ENCODE assay signal across 8 cellular contexts in the genomic region with DNA sequence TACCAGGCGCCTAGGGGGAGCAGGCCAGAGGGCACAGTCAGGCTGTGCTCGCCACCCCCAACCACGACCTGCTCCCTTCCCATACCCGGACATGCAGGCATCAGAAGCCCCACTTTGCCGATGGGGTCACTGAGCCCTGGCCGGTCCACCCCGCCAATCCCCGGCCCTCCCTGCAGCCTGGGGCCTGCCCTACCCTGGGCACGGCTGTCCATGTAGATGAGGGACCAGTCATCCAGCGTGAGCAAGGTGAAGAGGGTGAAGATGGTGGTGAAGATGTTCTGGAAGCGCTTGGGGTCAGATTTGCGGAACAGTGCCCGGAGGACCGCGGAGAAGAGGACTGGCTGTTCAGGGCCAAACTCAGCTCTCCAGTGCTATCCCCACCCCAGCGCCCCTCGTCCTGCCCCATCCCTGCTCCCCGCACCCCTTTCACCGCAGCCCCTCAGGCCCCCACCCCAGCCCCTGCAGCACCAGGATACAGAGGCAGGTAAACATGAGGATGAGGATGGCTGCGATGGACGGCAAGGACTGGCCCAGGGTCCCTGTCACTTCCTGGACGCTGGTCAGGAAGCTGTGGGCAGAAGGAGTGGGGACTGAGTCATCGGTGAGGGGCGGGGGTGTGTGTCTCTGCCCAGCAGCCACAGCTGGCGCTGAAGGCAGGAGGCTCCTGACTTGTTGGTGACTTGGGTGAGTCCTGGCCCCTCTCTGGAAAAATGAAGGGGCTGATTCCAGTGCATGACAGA. TPM values are rescaled to one million over a fixed set of nuclear protein-coding genes. Genes with fewer than 3 reads are reported as not detected.
DNase-seq lines count a peak whose midpoint lies in the region; ATAC-seq, FAIRE-seq and TF ChIP-seq lines count a peak whose summit lies in the region.
"Had no signal": no experiment of that assay in that cellular context is flagged by ENCODE, and none has a peak within 500 bp of the region (broad histone marks: within the 10 kb centered on the region; RNA-seq: fewer than 3 reads in every experiment).

No MANE protein-coding gene starts in this region.

- dilution Hi-C loops in endothelial cell of umbilical vein (cut with MboI; ENCODE audit: extremely low pct_ligation_motif_present, low sequenced_read_pairs) = no loop called here

- POLR2A ChIA-PET in endothelial cell of umbilical vein (lab: Charles Lee) = interaction anchor here (0.6 to 0.8 kb wide), 3 partner anchors 10 to 119 kb away, joined by 3 to 4 read pairs (median 4); no protein-coding TSS in a partner anchor
- POLR2A ChIA-PET in CD4-positive, alpha-beta T cell (lab: Charles Lee) = no interaction called here

- H3K27me3 ChIP-seq in endothelial cell of umbilical vein (ENCODE audit: control insufficient read depth in 2 of 2, insufficient read depth in 2 of 2, low read length in 2 of 2) (no peaks in the 10 kb centered on the region), H7 (ENCODE audit: control insufficient read depth, insufficient read depth, low read length) (peaks cover 8% of the 10 kb centered on the region)
- no peaks in the 10 kb centered on the region for H3K27me3 ChIP-seq in CD4-positive, alpha-beta T cell (ENCODE audit: control insufficient read depth, insufficient read depth, low read length)

- intact Hi-C loops in endothelial cell of umbilical vein (cut with micrococcal nuclease) = loop anchor here (1.0 kb wide), 1 partner anchor 18 kb away; the partner anchor contains the start of genes BANF1 and EIF1AD
- intact Hi-C loops in CD4-positive, alpha-beta T cell (cut with DNase I, micrococcal nuclease) = no loop called here

- no peak overlapping the region for H2AFZ ChIP-seq in endothelial cell of umbilical vein (ENCODE audit: low read depth, low read length)
- H2AFZ ChIP-seq: parathyroid adenoma had no signal

- DNase-seq in HFFc6 = peak; percentile 79
- peak; percentile 40 for DNase-seq in RPMI8226
- peak; percentile 78 for DNase-seq in endothelial cell of umbilical vein (ENCODE audit: low read depth, low spot score)
- peak; percentile 15 for DNase-seq in stimulated activated CD8-positive, alpha-beta memory T cell treated with anti-CD3 and anti-CD28 coated beads, Interleukin-12 subunit alpha, Interleukin-12 subunit beta, amount 100 ng/mL, for 1 hour (ENCODE audit: low read depth)
- DNase-seq in CD4-positive, alpha-beta T cell = no peak
- no peak for DNase-seq in H7

- peaks cover 36% of the 10 kb centered on the region for H3K4me1 Mint-ChIP-seq in HFFc6 (ENCODE audit: low read depth)
- H3K4me1 Mint-ChIP-seq in CD4-positive, alpha-beta T cell (ENCODE audit: low read depth) = peaks cover 5% of the 10 kb centered on the region

- no peak overlapping the region for H3K4me3 ChIP-seq in endothelial cell of umbilical vein (replicated peaks in 1 of 3; ENCODE audit: insufficient read depth in 1 of 3, low read depth in 1 of 3, low read length in 3 of 3)
- no peak overlapping the region for H3K4me3 ChIP-seq in H7 (ENCODE audit: insufficient read depth, low read depth, low read length)

- no peaks in the 10 kb centered on the region for H3K36me3 Mint-ChIP-seq in HFFc6 (ENCODE audit: low read depth)
- no peaks in the 10 kb centered on the region for H3K36me3 Mint-ChIP-seq in CD4-positive, alpha-beta T cell (ENCODE audit: low read depth)

- H3K27ac Mint-ChIP-seq in HFFc6 = peak overlapping the region; percentile 78
- no peak overlapping the region for H3K27ac Mint-ChIP-seq in CD4-positive, alpha-beta T cell

- no TSS peak for BruUV-seq in endothelial cell of umbilical vein (replicated peaks; lab: Mats Ljungman, UMichigan)

- no peaks in the 10 kb centered on the region; the same call in 1 of the 2 replicates for H3K27me3 Mint-ChIP-seq in HFFc6 (ENCODE audit: insufficient read depth)
- peaks cover 7% of the 10 kb centered on the region for H3K27me3 Mint-ChIP-seq in CD4-positive, alpha-beta T cell

- H3K36me3 ChIP-seq in endothelial cell of umbilical vein (ENCODE audit: control insufficient read depth in 2 of 2, extremely low read depth in 1 of 2, insufficient read depth in 2 of 2, low read length in 2 of 2) (no peaks in the 10 kb centered on the region), H7 (replicated peaks; ENCODE audit: control insufficient read depth, insufficient read depth, low read length) (no peaks in the 10 kb centered on the region)

- H3K4me3 Mint-ChIP-seq in HFFc6 = peak overlapping the region; percentile 64
- no peak overlapping the region for H3K4me3 Mint-ChIP-seq in CD4-positive, alpha-beta T cell

- TF ChIP-seq CTCF in HFFc6 (IDR thresholded peaks at IDR 0.05) (no peak), endothelial cell of umbilical vein (IDR thresholded peaks at IDR 0.05; ENCODE audit: extremely low read depth in 1 of 2, insufficient read depth in 1 of 2, low read depth in 1 of 2, low read length in 2 of 2) (no peak)
- TF ChIP-seq CTCF in CD4-positive, alpha-beta T cell (IDR thresholded peaks at IDR 0.05) = no peak

- H3K79me2 ChIP-seq in endothelial cell of umbilical vein (ENCODE audit: control insufficient read depth, insufficient read depth, low read length) = no peaks in the 10 kb centered on the region
- H3K79me2 ChIP-seq: parathyroid adenoma had no signal

- H3K4me1 ChIP-seq in endothelial cell of umbilical vein (ENCODE audit: control insufficient read depth, extremely low read depth, insufficient read depth, low read length) = peaks cover 24% of the 10 kb centered on the region

- CTCF ChIA-PET in endothelial cell of umbilical vein (lab: Charles Lee) = interaction anchor here (0.6 to 3.0 kb wide), 7 partner anchors 9 to 136 kb away, joined by 3 to 16 read pairs (median 3); partner anchors contain the start of gene CST6
- CTCF ChIA-PET in CD4-positive, alpha-beta T cell (lab: Charles Lee) = no interaction called here

- peak overlapping the region; percentile 32 for H3K27ac ChIP-seq in endothelial cell of umbilical vein (ENCODE audit: insufficient read depth, low read depth, low read length)
- H3K27ac ChIP-seq in CD4-positive, alpha-beta T cell (ENCODE audit: low read depth, low read length) = no peak overlapping the region
- H3K27ac ChIP-seq: parathyroid adenoma had no signal

- H3K9ac ChIP-seq in endothelial cell of umbilical vein (replicated peaks; ENCODE audit: extremely low read depth, insufficient read depth, low read length) = no peak overlapping the region
- H3K9ac ChIP-seq: parathyroid adenoma had no signal

- FAIRE-seq in endothelial cell of umbilical vein (lab: Jason Lieb, UNC) = peak; percentile 98

- no peak for ATAC-seq in CD4-positive, alpha-beta T cell (ENCODE audit: poor library complexity)
- ATAC-seq in HG03460 (IDR thresholded peaks at IDR 0.05; ENCODE audit: unreplicated experiment) = no peak

- H4K20me1 ChIP-seq in endothelial cell of umbilical vein (replicated peaks; ENCODE audit: control insufficient read depth, extremely low read depth, insufficient read depth, low read length) = no peaks in the 10 kb centered on the region

- TF ChIP-seq POLR2A in endothelial cell of umbilical vein (IDR thresholded peaks at IDR 0.05; ENCODE audit: low read depth, low read length) = no peak

- H3K9me1 ChIP-seq in endothelial cell of umbilical vein (replicated peaks; ENCODE audit: control insufficient read depth, extremely low read depth, insufficient read depth, low read length) = no peaks in the 10 kb centered on the region

- H3K9me3 Mint-ChIP-seq in HFFc6 = no peaks in the 10 kb centered on the region
- H3K9me3 Mint-ChIP-seq in CD4-positive, alpha-beta T cell = no peaks in the 10 kb centered on the region

- no peaks in the 10 kb centered on the region for H3K9me3 ChIP-seq in endothelial cell of umbilical vein (replicated peaks; ENCODE audit: control insufficient read depth, insufficient read depth, low read length)
- no peaks in the 10 kb centered on the region for H3K9me3 ChIP-seq in CD4-positive, alpha-beta T cell (ENCODE audit: control insufficient read depth, low read length)

- H3K4me2 ChIP-seq in endothelial cell of umbilical vein (ENCODE audit: insufficient read depth, low read length) = no peak overlapping the region

RNA-seq across cellular contexts. Expression of gene CATSPER1, which starts 5.5 kb away (rescaled TPM):
- total RNA-seq in HFFc6 (2021; fragmentation: NEBNext Ultra II Directional; extraction: Animal tissue kit (Norgen Biotek cat#: 25700)) = 1 to 10 TPM; 2.1 to 3.8 (median 2.7) TPM
- total RNA-seq in endothelial cell of umbilical vein = 1.0 and 1.3 TPM in 2 replicates
- polyA plus RNA-seq in endothelial cell of umbilical vein = 0.68 and 0.89 TPM in 2 replicates
- polyA plus RNA-seq in endothelial cell of umbilical vein (2011; cell fraction: cytosol; rRNA removed) = 1.1 and 1.7 TPM in 2 replicates
- 0.41 and 0.58 TPM in 2 replicates for polyA plus RNA-seq in endothelial cell of umbilical vein (2011; cell fraction: nucleus; rRNA removed)
- polyA plus RNA-seq in endothelial cell of umbilical vein (2012) = 0.58 and 0.78 TPM in 2 replicates
- polyA minus RNA-seq in endothelial cell of umbilical vein = 0.42 TPM in 1 of 2 replicates, not detected in the other
- polyA minus RNA-seq in endothelial cell of umbilical vein (2011; cell fraction: cytosol; rRNA and poly(A)+ RNA removed) = 0.61 TPM
- polyA minus RNA-seq in endothelial cell of umbilical vein (2011; cell fraction: nucleus; rRNA and poly(A)+ RNA removed) = 0.48 TPM in 1 of 2 replicates, not detected in the other
- total RNA-seq in CD4-positive, alpha-beta T cell = not detected
- total RNA-seq in H7 (2014; rRNA removed; shearing (Covaris generic)) = not detected in 2 replicates

RNA-seq across cellular contexts. Expression of gene CST6, which starts 9.0 kb away (rescaled TPM):
- under 1 TPM in 2 of 6 experiments, not detected in 4; 0.33 to 0.83 TPM for total RNA-seq in HFFc6 (2021; fragmentation: NEBNext Ultra II Directional; extraction: Animal tissue kit (Norgen Biotek cat#: 25700))
- 0.46 and 0.92 TPM in 2 replicates for total RNA-seq in endothelial cell of umbilical vein
- polyA plus RNA-seq in endothelial cell of umbilical vein = 2.2 and 2.5 TPM in 2 replicates
- 0.74 and 1.1 TPM in 2 replicates for polyA plus RNA-seq in endothelial cell of umbilical vein (2011; cell fraction: cytosol; rRNA removed)
- polyA plus RNA-seq in endothelial cell of umbilical vein (2011; cell fraction: nucleus; rRNA removed) = 0.36 TPM in 1 of 2 replicates, not detected in the other
- not detected in 2 replicates for polyA plus RNA-seq in endothelial cell of umbilical vein (2012)
- 0.93 TPM in 1 of 2 replicates, not detected in the other for polyA minus RNA-seq in endothelial cell of umbilical vein
- polyA minus RNA-seq in endothelial cell of umbilical vein (2011; cell fraction: cytosol; rRNA and poly(A)+ RNA removed) = not detected
- polyA minus RNA-seq in endothelial cell of umbilical vein (2011; cell fraction: nucleus; rRNA and poly(A)+ RNA removed) = not detected in 2 replicates
- not detected for total RNA-seq in CD4-positive, alpha-beta T cell
- 0.48 TPM in 1 of 2 replicates, not detected in the other for total RNA-seq in H7 (2014; rRNA removed; shearing (Covaris generic))

RNA-seq across cellular contexts. Expression of gene BANF1, which starts 18.5 kb away (rescaled TPM):
- total RNA-seq in HFFc6 (2021; fragmentation: NEBNext Ultra II Directional; extraction: Animal tissue kit (Norgen Biotek cat#: 25700)) = 100 to 1,000 TPM; 257 to 337 (median 300) TPM
- total RNA-seq in endothelial cell of umbilical vein = 246 and 269 TPM in 2 replicates
- 367 and 376 TPM in 2 replicates for polyA plus RNA-seq in endothelial cell of umbilical vein
- polyA plus RNA-seq in endothelial cell of umbilical vein (2011; cell fraction: cytosol; rRNA removed) = 265 and 357 TPM in 2 replicates
- 128 and 134 TPM in 2 replicates for polyA plus RNA-seq in endothelial cell of umbilical vein (2011; cell fraction: nucleus; rRNA removed)
- 213 and 282 TPM in 2 replicates for polyA plus RNA-seq in endothelial cell of umbilical vein (2012)
- 112 and 123 TPM in 2 replicates for polyA minus RNA-seq in endothelial cell of umbilical vein
- 76.7 TPM for polyA minus RNA-seq in endothelial cell of umbilical vein (2011; cell fraction: cytosol; rRNA and poly(A)+ RNA removed)
- polyA minus RNA-seq in endothelial cell of umbilical vein (2011; cell fraction: nucleus; rRNA and poly(A)+ RNA removed) = 25.3 and 32.3 TPM in 2 replicates
- 10 to 100 TPM; 21.3 to 22.3 TPM for total RNA-seq in CD4-positive, alpha-beta T cell
- total RNA-seq in H7 (2014; rRNA removed; shearing (Covaris generic)) = 42.8 and 57.4 TPM in 2 replicates

RNA-seq across cellular contexts. Expression of gene EIF1AD, which starts 18.8 kb away (rescaled TPM):
- 10 to 100 TPM; 28.6 to 36.8 (median 31.7) TPM for total RNA-seq in HFFc6 (2021; fragmentation: NEBNext Ultra II Directional; extraction: Animal tissue kit (Norgen Biotek cat#: 25700))
- 39.7 and 42.4 TPM in 2 replicates for total RNA-seq in endothelial cell of umbilical vein
- 35.7 and 39.3 TPM in 2 replicates for polyA plus RNA-seq in endothelial cell of umbilical vein
- 35.2 and 35.3 TPM in 2 replicates for polyA plus RNA-seq in endothelial cell of umbilical vein (2011; cell fraction: cytosol; rRNA removed)
- 30.8 and 32.6 TPM in 2 replicates for polyA plus RNA-seq in endothelial cell of umbilical vein (2011; cell fraction: nucleus; rRNA removed)
- 24.0 and 26.1 TPM in 2 replicates for polyA plus RNA-seq in endothelial cell of umbilical vein (2012)
- polyA minus RNA-seq in endothelial cell of umbilical vein = 58.8 and 70.1 TPM in 2 replicates
- polyA minus RNA-seq in endothelial cell of umbilical vein (2011; cell fraction: cytosol; rRNA and poly(A)+ RNA removed) = 27.9 TPM
- 11.9 and 14.0 TPM in 2 replicates for polyA minus RNA-seq in endothelial cell of umbilical vein (2011; cell fraction: nucleus; rRNA and poly(A)+ RNA removed)
- total RNA-seq in CD4-positive, alpha-beta T cell = 10 to 100 TPM; 88.2 to 94.1 TPM
- 37.7 and 39.9 TPM in 2 replicates for total RNA-seq in H7 (2014; rRNA removed; shearing (Covaris generic))

RNA-seq across cellular contexts. Expression of gene GAL3ST3, which starts 28.2 kb away (rescaled TPM):
- total RNA-seq in HFFc6 (2021; fragmentation: NEBNext Ultra II Directional; extraction: Animal tissue kit (Norgen Biotek cat#: 25700)) = under 1 TPM in 1 of 6 experiments, not detected in 5; 0.14 TPM
- total RNA-seq in endothelial cell of umbilical vein = not detected in 2 replicates
- polyA plus RNA-seq in endothelial cell of umbilical vein = 0.15 and 0.24 TPM in 2 replicates
- 0.04 and 0.06 TPM in 2 replicates for polyA plus RNA-seq in endothelial cell of umbilical vein (2011; cell fraction: cytosol; rRNA removed)
- 0.17 TPM in 1 of 2 replicates, not detected in the other for polyA plus RNA-seq in endothelial cell of umbilical vein (2011; cell fraction: nucleus; rRNA removed)
- polyA plus RNA-seq in endothelial cell of umbilical vein (2012) = not detected in 2 replicates
- polyA minus RNA-seq in endothelial cell of umbilical vein = not detected in 2 replicates
- polyA minus RNA-seq in endothelial cell of umbilical vein (2011; cell fraction: cytosol; rRNA and poly(A)+ RNA removed) = not detected
- not detected in 2 replicates for polyA minus RNA-seq in endothelial cell of umbilical vein (2011; cell fraction: nucleus; rRNA and poly(A)+ RNA removed)
- not detected for total RNA-seq in CD4-positive, alpha-beta T cell
- 21.7 and 23.1 TPM in 2 replicates for total RNA-seq in H7 (2014; rRNA removed; shearing (Covaris generic))

Comparison
In these comparisons a context has a peak if more than half of its experiments do, and no peak if none do; other contexts are left out.
1. DNase-seq: peak in HFFc6 (single experiment), RPMI8226 (single experiment), endothelial cell of umbilical vein (single experiment) and stimulated activated CD8-positive, alpha-beta memory T cell treated with anti-CD3 and anti-CD28 coated beads, Interleukin-12 subunit alpha, Interleukin-12 subunit beta, amount 100 ng/mL, for 1 hour (single experiment); none in CD4-positive, alpha-beta T cell (0 of 10) and H7 (single experiment).